ENCODE assay signal across 8 cellular contexts in genomic region chr17:29140051-29140582, GRCh38. TPM values are rescaled to one million over a fixed set of nuclear protein-coding genes. Genes with fewer than 3 reads are reported as not detected.
A peak's percentile ranks its signal among the peaks of the same experiment; 100 is the strongest.
DNase-seq lines count a peak whose midpoint lies in the region; ATAC-seq lines count a peak whose summit lies in the region.

No MANE protein-coding gene starts in this region.

- no peaks in the 10 kb centered on the region for H3K9me3 ChIP-seq in muscle layer of colon (ENCODE audit: low read length)

- H3K36me3 ChIP-seq in H7 (replicated peaks; ENCODE audit: control insufficient read depth, insufficient read depth, low read length), result no peaks in the 10 kb centered on the region
- no peaks in the 10 kb centered on the region for H3K36me3 ChIP-seq in muscle layer of colon (ENCODE audit: insufficient read depth, low read length)

- peaks cover 34% of the 10 kb centered on the region for H3K4me1 ChIP-seq in muscle layer of colon (ENCODE audit: insufficient read depth, low read length)

- H3K27me3 ChIP-seq in H7 (ENCODE audit: control insufficient read depth, insufficient read depth, low read length), result no peaks in the 10 kb centered on the region
- no peaks in the 10 kb centered on the region for H3K27me3 ChIP-seq in muscle layer of colon (ENCODE audit: control insufficient read depth in 1 of 2, insufficient read depth in 2 of 2, low read length in 2 of 2)

- peak overlapping the region; percentile 78 for H3K27ac ChIP-seq in muscle layer of colon (ENCODE audit: low read depth, low read length)

- no peak for ATAC-seq in GM19328 (IDR thresholded peaks at IDR 0.05; ENCODE audit: unreplicated experiment)

- DNase-seq in DMS 273 (lab: John Stamatoyannopoulos, UW; ENCODE audit: unreplicated experiment), result peak; percentile 82
- peak; percentile 92 for DNase-seq in H7
- peak; percentile 31 for DNase-seq in NCI-H526 treated with DMSO at 0.1 percent for 48 hours (lab: John Stamatoyannopoulos, UW)
- peak; percentile 63 to 65 for DNase-seq in activated CD8-positive, alpha-beta memory T cell treated with anti-CD3 and anti-CD28 coated beads for 1 hour (ENCODE audit: extremely low read depth in 1 of 2, low read depth in 1 of 2)
- peak; percentile 63 for DNase-seq in effector CD8-positive, alpha-beta T cell (lab: John Stamatoyannopoulos, UW)
- DNase-seq in stimulated activated CD8-positive, alpha-beta memory T cell treated with anti-CD3 and anti-CD28 coated beads, Interleukin-4, amount 100 ng/mL, for 48 hours, result peak; percentile 89

- peak overlapping the region; percentile 30 for H3K9ac ChIP-seq in muscle layer of colon (ENCODE audit: low read length)

- H3K4me3 ChIP-seq in H7 (ENCODE audit: insufficient read depth, low read depth, low read length) (no peak overlapping the region), muscle layer of colon (ENCODE audit: low read depth in 1 of 2, low read length in 2 of 2) (peak overlapping the region; percentile 38 to 53)

RNA-seq across cellular contexts. Expression of gene MYO18A, which starts 40.1 kb away (rescaled TPM):
- 13.5 and 16.6 TPM in 2 replicates for total RNA-seq in H7 (2014; rRNA removed; shearing (Covaris generic))

Comparison
In these comparisons a context has a peak if more than half of its experiments do, and no peak if none do; other contexts are left out.
1. DNase-seq: peak in every context shown above with its lines; median percentile 92 in H7; 89 in stimulated activated CD8-positive, alpha-beta memory T cell treated with anti-CD3 and anti-CD28 coated beads, Interleukin-4, amount 100 ng/mL, for 48 hours; 82 in DMS 273; 64 in activated CD8-positive, alpha-beta memory T cell treated with anti-CD3 and anti-CD28 coated beads for 1 hour; 63 in effector CD8-positive, alpha-beta T cell; 31 in NCI-H526 treated with DMSO at 0.1 percent for 48 hours.